In the genomic region with DNA sequence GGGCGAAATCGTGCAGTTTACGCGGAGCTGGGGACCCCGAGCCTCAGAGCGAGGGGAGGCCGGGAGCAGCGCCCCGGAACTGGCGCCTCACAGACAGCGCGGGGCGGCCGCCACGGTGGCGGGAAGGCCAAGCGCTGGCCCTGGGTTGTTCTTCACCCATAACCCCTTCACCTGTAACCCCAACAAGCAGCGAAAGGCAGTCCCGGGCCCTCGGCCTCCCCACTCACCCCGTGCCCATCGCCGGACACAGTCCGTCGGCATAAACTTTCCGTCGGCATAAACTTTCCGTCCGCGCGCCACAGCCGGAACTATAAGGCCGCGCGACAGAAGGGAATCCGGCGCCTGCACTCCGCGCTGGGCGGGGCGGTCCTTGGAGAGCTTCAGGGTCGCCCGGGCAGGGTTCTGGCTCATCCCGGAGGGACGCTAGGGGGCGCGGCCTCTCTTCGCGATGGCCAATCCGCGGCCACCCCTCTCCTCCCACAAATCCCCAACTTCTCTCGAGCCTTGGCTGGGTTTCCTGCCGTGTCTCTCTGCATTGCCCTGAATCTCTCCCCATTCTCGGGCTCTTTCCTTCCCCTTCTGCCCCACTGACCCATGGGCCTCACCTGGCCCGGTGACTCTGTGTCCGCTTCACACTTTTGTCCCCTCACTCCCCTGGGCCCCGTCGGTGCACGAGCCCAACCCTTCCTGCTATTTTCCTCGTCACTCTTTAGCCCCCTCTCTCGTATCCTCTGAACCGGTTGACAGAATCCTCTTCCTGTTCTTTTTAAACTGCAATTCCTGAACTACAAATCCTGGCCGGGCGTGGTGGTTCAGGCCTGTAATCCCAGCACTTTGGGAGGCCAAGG, we compare ENCODE assay signal across 1 cellular context.
TF ChIP-seq lines count a peak whose summit lies in the region.

A gene (minus strand): TSS at position 261 of the 848 bp plus-strand sequence. CDS start 3,751 bp downstream, outside the sequence.

TF ChIP-seq in HepG2, 621 proteins besides CTCF, POLR2A, EP300 and RAD21 (continued from another document and continues in another):
- TF ChIP-seq, protein P1, sequence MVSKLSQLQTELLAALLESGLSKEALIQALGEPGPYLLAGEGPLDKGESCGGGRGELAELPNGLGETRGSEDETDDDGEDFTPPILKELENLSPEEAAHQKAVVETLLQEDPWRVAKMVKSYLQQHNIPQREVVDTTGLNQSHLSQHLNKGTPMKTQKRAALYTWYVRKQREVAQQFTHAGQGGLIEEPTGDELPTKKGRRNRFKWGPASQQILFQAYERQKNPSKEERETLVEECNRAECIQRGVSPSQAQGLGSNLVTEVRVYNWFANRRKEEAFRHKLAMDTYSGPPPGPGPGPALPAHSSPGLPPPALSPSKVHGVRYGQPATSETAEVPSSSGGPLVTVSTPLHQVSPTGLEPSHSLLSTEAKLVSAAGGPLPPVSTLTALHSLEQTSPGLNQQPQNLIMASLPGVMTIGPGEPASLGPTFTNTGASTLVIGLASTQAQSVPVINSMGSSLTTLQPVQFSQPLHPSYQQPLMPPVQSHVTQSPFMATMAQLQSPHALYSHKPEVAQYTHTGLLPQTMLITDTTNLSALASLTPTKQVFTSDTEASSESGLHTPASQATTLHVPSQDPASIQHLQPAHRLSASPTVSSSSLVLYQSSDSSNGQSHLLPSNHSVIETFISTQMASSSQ (IDR thresholded peaks at IDR 0.05; ENCODE audit: low read depth), result peak; percentile 50; the same call in 1 of the 2 replicates
- TF ChIP-seq, protein P1 (CRISPR knock-in tag; IDR thresholded peaks at IDR 0.05; ENCODE audit: borderline replicate concordance), result peak; percentile 71; the same call in 1 of the 2 replicates
- TF ChIP-seq RCOR2 (CRISPR knock-in tag; IDR thresholded peaks at IDR 0.05) (peak; percentile 82), ZNF143 (CRISPR knock-in tag; IDR thresholded peaks at IDR 0.05) (peak; percentile 81), ZNF781 (CRISPR knock-in tag; IDR thresholded peaks at IDR 0.05; ENCODE audit: borderline replicate concordance, not compliant biosample characterization) (peak; percentile 32), FOXK1 (CRISPR knock-in tag; IDR thresholded peaks at IDR 0.05; ENCODE audit: borderline replicate concordance, low read depth) (peak; percentile 98), EED (CRISPR knock-in tag; IDR thresholded peaks at IDR 0.05) (no peak), HDAC2 (CRISPR knock-in tag; IDR thresholded peaks at IDR 0.05) (peak; percentile 94), MTF2 (CRISPR knock-in tag; IDR thresholded peaks at IDR 0.05; ENCODE audit: borderline replicate concordance) (no peak), ZBTB20 (CRISPR knock-in tag; IDR thresholded peaks at IDR 0.05; ENCODE audit: borderline replicate concordance, low read depth) (0 out of 2 replicates have a peak, but pooled peaks have one; percentile 83), FOXO1 (CRISPR knock-in tag; IDR thresholded peaks at IDR 0.05) (peak; percentile 87; the same call in 1 of the 2 replicates), SP4 (CRISPR knock-in tag; IDR thresholded peaks at IDR 0.05) (peak; percentile 94), YEATS2 (CRISPR knock-in tag; IDR thresholded peaks at IDR 0.05; ENCODE audit: borderline replicate concordance) (peak; percentile 99), HNF4G (IDR thresholded peaks at IDR 0.05; ENCODE audit: borderline replicate concordance, low read depth, low read length) (peak; percentile 53; the same call in 1 of the 2 replicates), HNF4G (CRISPR knock-in tag; IDR thresholded peaks at IDR 0.05; ENCODE audit: borderline replicate concordance, low read depth) (peak; percentile 67; the same call in 1 of the 2 replicates), HOXD1 (CRISPR knock-in tag; IDR thresholded peaks at IDR 0.05) (peak; percentile 42), NFIC (IDR thresholded peaks at IDR 0.05; ENCODE audit: low read length) (no peak), ZNF552 (CRISPR knock-in tag; IDR thresholded peaks at IDR 0.05; ENCODE audit: borderline replicate concordance) (peak; percentile 89; the same call in 1 of the 2 replicates), SRF (IDR thresholded peaks at IDR 0.05; ENCODE audit: low read depth, low read length) (peak; percentile 44), RBM39 (IDR thresholded peaks at IDR 0.05; ENCODE audit: low read depth, low read length, poor library complexity, severe bottlenecking) (peak; percentile 99), FOXA3 (CRISPR knock-in tag; IDR thresholded peaks at IDR 0.05) (peak; percentile 63), KAT8 (CRISPR knock-in tag; IDR thresholded peaks at IDR 0.05) (peak; percentile 99), ZNF567 (CRISPR knock-in tag; IDR thresholded peaks at IDR 0.05; ENCODE audit: borderline replicate concordance) (peak; percentile 25; the same call in 1 of the 2 replicates), ZNF891 (CRISPR knock-in tag; IDR thresholded peaks at IDR 0.05) (peak; percentile 87; the same call in 1 of the 2 replicates), TCF7L2 (IDR thresholded peaks at IDR 0.05; ENCODE audit: low read depth, low read length) (no peak), ZEB1 (IDR thresholded peaks at IDR 0.05; ENCODE audit: insufficient replicate concordance, low read depth) (peak; percentile 70), ZNF674 (CRISPR knock-in tag; IDR thresholded peaks at IDR 0.05; ENCODE audit: low read depth) (no peak), ZNF451 (CRISPR knock-in tag; IDR thresholded peaks at IDR 0.05) (peak; percentile 42; the same call in 1 of the 2 replicates), ZNF180 (CRISPR knock-in tag; IDR thresholded peaks at IDR 0.05; ENCODE audit: borderline replicate concordance, low read depth) (no peak), HMG20B (CRISPR knock-in tag; conservative IDR thresholded peaks at IDR 0.05) (peak; percentile 87), ZFP82 (CRISPR knock-in tag; IDR thresholded peaks at IDR 0.05; ENCODE audit: borderline replicate concordance) (no peak; the same call in none of the 2 replicates), ZFY (CRISPR knock-in tag; IDR thresholded peaks at IDR 0.05) (peak; percentile 99), SAFB2 (CRISPR knock-in tag; IDR thresholded peaks at IDR 0.05; ENCODE audit: borderline replicate concordance, low read depth) (no peak), ZMYM3 (CRISPR knock-in tag; IDR thresholded peaks at IDR 0.05) (peak; percentile 89), BRD4 (CRISPR knock-in tag; IDR thresholded peaks at IDR 0.05) (peak; percentile 87), IRX3 (CRISPR knock-in tag; IDR thresholded peaks at IDR 0.05; ENCODE audit: borderline replicate concordance, low read depth) (peak; percentile 81; the same call in 1 of the 2 replicates), TCF7 (IDR thresholded peaks at IDR 0.05; ENCODE audit: low read depth) (no peak), THYN1 (CRISPR knock-in tag; IDR thresholded peaks at IDR 0.05; ENCODE audit: borderline replicate concordance, low read depth) (no peak), XRCC5 (optimal IDR thresholded peaks at IDR 0.05; ENCODE audit: low read length) (peak; percentile 98), KLF11 (CRISPR knock-in tag; IDR thresholded peaks at IDR 0.05) (peak; percentile 86; the same call in 1 of the 2 replicates)
- TF ChIP-seq, protein P2, sequence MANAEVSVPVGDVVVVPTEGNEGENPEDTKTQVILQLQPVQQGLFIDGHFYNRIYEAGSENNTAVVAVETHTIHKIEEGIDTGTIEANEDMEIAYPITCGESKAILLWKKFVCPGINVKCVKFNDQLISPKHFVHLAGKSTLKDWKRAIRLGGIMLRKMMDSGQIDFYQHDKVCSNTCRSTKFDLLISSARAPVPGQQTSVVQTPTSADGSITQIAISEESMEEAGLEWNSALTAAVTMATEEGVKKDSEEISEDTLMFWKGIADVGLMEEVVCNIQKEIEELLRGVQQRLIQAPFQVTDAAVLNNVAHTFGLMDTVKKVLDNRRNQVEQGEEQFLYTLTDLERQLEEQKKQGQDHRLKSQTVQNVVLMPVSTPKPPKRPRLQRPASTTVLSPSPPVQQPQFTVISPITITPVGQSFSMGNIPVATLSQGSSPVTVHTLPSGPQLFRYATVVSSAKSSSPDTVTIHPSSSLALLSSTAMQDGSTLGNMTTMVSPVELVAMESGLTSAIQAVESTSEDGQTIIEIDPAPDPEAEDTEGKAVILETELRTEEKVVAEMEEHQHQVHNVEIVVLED (CRISPR knock-in tag; IDR thresholded peaks at IDR 0.05; ENCODE audit: borderline replicate concordance), result peak; percentile 76; the same call in 1 of the 2 replicates
- TF ChIP-seq, protein P3, sequence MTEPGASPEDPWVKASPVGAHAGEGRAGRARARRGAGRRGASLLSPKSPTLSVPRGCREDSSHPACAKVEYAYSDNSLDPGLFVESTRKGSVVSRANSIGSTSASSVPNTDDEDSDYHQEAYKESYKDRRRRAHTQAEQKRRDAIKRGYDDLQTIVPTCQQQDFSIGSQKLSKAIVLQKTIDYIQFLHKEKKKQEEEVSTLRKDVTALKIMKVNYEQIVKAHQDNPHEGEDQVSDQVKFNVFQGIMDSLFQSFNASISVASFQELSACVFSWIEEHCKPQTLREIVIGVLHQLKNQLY (CRISPR knock-in tag; IDR thresholded peaks at IDR 0.05), result peak; percentile 33; the same call in 1 of the 2 replicates
- TF ChIP-seq, protein P4, sequence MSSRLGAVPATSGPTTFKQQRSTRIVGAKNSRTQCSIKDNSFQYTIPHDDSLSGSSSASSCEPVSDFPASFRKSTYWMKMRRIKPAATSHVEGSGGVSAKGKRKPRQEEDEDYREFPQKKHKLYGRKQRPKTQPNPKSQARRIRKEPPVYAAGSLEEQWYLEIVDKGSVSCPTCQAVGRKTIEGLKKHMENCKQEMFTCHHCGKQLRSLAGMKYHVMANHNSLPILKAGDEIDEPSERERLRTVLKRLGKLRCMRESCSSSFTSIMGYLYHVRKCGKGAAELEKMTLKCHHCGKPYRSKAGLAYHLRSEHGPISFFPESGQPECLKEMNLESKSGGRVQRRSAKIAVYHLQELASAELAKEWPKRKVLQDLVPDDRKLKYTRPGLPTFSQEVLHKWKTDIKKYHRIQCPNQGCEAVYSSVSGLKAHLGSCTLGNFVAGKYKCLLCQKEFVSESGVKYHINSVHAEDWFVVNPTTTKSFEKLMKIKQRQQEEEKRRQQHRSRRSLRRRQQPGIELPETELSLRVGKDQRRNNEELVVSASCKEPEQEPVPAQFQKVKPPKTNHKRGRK (CRISPR knock-in tag; IDR thresholded peaks at IDR 0.05), result no peak
- TF ChIP-seq, protein P5, sequence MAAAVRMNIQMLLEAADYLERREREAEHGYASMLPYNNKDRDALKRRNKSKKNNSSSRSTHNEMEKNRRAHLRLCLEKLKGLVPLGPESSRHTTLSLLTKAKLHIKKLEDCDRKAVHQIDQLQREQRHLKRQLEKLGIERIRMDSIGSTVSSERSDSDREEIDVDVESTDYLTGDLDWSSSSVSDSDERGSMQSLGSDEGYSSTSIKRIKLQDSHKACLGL (CRISPR knock-in tag; IDR thresholded peaks at IDR 0.05), result peak; percentile 66
- TF ChIP-seq, protein P6, sequence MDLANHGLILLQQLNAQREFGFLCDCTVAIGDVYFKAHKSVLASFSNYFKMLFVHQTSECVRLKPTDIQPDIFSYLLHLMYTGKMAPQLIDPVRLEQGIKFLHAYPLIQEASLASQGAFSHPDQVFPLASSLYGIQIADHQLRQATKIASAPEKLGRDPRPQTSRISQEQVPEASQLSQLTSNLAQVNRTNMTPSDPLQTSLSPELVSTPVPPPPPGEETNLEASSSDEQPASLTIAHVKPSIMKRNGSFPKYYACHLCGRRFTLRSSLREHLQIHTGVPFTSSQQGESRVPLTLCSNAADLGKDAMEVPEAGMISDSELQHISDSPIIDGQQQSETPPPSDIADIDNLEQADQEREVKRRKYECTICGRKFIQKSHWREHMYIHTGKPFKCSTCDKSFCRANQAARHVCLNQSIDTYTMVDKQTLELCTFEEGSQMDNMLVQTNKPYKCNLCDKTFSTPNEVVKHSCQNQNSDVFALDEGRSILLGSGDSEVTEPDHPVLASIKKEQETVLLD (CRISPR knock-in tag; IDR thresholded peaks at IDR 0.05; ENCODE audit: low read depth), result peak; percentile 77
- TF ChIP-seq, protein P7, sequence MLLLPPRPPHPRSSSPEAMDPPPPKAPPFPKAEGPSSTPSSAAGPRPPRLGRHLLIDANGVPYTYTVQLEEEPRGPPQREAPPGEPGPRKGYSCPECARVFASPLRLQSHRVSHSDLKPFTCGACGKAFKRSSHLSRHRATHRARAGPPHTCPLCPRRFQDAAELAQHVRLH (CRISPR knock-in tag; IDR thresholded peaks at IDR 0.05; ENCODE audit: borderline replicate concordance, low read depth), result peak; percentile 95
- TF ChIP-seq, protein P8, sequence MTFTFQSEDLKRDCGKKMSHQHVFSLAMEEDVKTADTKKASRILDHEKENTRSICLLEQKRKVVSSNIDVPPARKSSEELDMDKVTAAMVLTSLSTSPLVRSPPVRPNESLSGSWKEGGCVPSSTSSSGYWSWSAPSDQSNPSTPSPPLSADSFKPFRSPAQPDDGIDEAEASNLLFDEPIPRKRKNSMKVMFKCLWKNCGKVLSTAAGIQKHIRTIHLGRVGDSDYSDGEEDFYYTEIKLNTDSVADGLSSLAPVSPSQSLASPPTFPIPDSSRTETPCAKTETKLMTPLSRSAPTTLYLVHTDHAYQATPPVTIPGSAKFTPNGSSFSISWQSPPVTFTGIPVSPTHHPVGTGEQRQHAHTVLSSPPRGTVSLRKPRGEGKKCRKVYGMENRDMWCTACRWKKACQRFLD (CRISPR knock-in tag; IDR thresholded peaks at IDR 0.05; ENCODE audit: borderline replicate concordance), result peak; percentile 24; the same call in 1 of the 2 replicates
- TF ChIP-seq, protein P9, sequence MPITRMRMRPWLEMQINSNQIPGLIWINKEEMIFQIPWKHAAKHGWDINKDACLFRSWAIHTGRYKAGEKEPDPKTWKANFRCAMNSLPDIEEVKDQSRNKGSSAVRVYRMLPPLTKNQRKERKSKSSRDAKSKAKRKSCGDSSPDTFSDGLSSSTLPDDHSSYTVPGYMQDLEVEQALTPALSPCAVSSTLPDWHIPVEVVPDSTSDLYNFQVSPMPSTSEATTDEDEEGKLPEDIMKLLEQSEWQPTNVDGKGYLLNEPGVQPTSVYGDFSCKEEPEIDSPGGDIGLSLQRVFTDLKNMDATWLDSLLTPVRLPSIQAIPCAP (CRISPR knock-in tag; IDR thresholded peaks at IDR 0.05; ENCODE audit: low read depth), result peak; percentile 63; the same call in 1 of the 2 replicates
